ENCODE assay signal across 11 cellular contexts in the genomic region with DNA sequence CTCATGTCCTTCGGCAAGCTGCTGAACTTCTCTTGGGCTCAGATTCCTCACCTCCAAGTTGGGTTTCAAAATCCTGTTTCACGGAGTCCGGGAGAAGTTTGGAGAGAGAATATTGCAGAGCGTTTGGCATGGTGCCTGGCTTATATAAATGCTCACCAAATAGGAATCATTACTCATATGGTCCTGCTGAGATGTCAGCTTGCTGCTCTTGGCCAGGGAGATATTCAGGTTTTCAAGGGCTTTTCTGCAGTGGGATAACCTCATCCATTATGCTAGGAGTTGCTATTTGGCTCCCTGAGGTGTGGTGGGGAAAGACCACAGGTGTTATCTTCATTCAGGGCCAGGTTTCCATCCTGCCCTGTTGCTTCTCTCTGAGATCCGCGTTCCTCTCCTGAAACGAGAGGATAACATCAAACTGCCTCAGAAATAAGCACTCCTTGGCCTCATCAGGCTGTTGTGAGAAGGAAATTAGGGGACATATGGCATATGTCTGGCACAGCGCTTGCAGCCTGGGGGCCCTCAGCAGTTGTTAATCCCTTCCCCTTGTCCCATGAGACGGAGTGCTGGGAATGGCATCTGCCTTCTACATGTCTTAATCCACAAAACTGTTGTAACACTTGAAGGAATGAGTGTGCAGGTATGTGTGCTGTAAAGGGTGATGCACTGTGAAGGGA. TPM values are rescaled to one million over a fixed set of nuclear protein-coding genes. Genes with fewer than 3 reads are reported as not detected.
DNase-seq lines count a peak whose midpoint lies in the region; ATAC-seq and TF ChIP-seq lines count a peak whose summit lies in the region.
"Had no signal": no experiment of that assay in that cellular context is flagged by ENCODE, and none has a peak within 500 bp of the region (broad histone marks: within the 10 kb centered on the region; RNA-seq: fewer than 3 reads in every experiment).

No MANE protein-coding gene starts in this region.

- H3K4me1 Mint-ChIP-seq in CD4-positive, alpha-beta memory T cell, result peaks cover 0 to under 1% (median under 1%) of the 10 kb centered on the region in 4 donors
- H3K4me1 Mint-ChIP-seq in activated T-helper 17 cell treated with anti-CD3 and anti-CD28 coated beads, Interleukin-2, amount 50 U/mL, for 72 hours, result no peaks in the 10 kb centered on the region
- H3K4me1 Mint-ChIP-seq: central memory CD8-positive, alpha-beta T cell had no signal

- H3K27me3 ChIP-seq in BE2C, result no peaks in the 10 kb centered on the region
- no peaks in the 10 kb centered on the region for H3K27me3 ChIP-seq in foreskin keratinocyte
- H3K27me3 ChIP-seq in CD4-positive, alpha-beta memory T cell (ENCODE audit: insufficient read depth, low read length), result no peaks in the 10 kb centered on the region

- POLR2A ChIA-PET in CD4-positive, alpha-beta memory T cell (lab: Charles Lee; ENCODE audit: partially characterized antibody), result no interaction called here

- no peaks in the 10 kb centered on the region for H3K4me1 ChIP-seq in BE2C
- peaks cover 4% of the 10 kb centered on the region for H3K4me1 ChIP-seq in foreskin keratinocyte
- H3K4me1 ChIP-seq in CD4-positive, alpha-beta memory T cell (ENCODE audit: insufficient read depth, low read length), result no peaks in the 10 kb centered on the region

- DNase-seq in BE2C (peak; percentile 38), NCI-H1694 (lab: John Stamatoyannopoulos, UW) (peak; percentile 59), astrocyte of the hippocampus (ENCODE audit: low read depth, low spot score) (peak; percentile 13), foreskin keratinocyte (peak in 1 of 2 donors; percentile 52), left colon (no peak)
- DNase-seq in CD4-positive, alpha-beta memory T cell, result no peak
- DNase-seq: nucleus accumbens, SIG-M5 had no signal

- no peak overlapping the region for H3K27ac Mint-ChIP-seq in CD4-positive, alpha-beta memory T cell
- no peak overlapping the region for H3K27ac Mint-ChIP-seq in activated T-helper 17 cell treated with anti-CD3 and anti-CD28 coated beads, Interleukin-2, amount 50 U/mL, for 72 hours

- no peak overlapping the region for H3K27ac ChIP-seq in foreskin keratinocyte
- no peak overlapping the region for H3K27ac ChIP-seq in CD4-positive, alpha-beta memory T cell (ENCODE audit: low read depth, low read length)

- H3K36me3 ChIP-seq in BE2C, result no peaks in the 10 kb centered on the region
- no peaks in the 10 kb centered on the region for H3K36me3 ChIP-seq in CD4-positive, alpha-beta memory T cell (ENCODE audit: insufficient read depth, low read length)

- no peak overlapping the region for H3K4me3 Mint-ChIP-seq in CD4-positive, alpha-beta memory T cell
- H3K4me3 Mint-ChIP-seq in activated T-helper 17 cell treated with anti-CD3 and anti-CD28 coated beads, Interleukin-2, amount 50 U/mL, for 72 hours, result no peak overlapping the region
- H3K4me3 Mint-ChIP-seq: central memory CD8-positive, alpha-beta T cell had no signal

- no peaks in the 10 kb centered on the region for H3K9me3 ChIP-seq in BE2C
- H3K9me3 ChIP-seq in CD4-positive, alpha-beta memory T cell (ENCODE audit: control insufficient read depth in 1 of 2, low read length in 2 of 2), result no peaks in the 10 kb centered on the region

- TF ChIP-seq CTCF in BE2C (IDR thresholded peaks at IDR 0.05; ENCODE audit: low read depth, low read length) (no peak), foreskin keratinocyte (conservative IDR thresholded peaks at IDR 0.05) (no peak)

- CTCF ChIA-PET in CD4-positive, alpha-beta memory T cell (lab: Charles Lee; ENCODE audit: partially characterized antibody), result no interaction called here

- intact Hi-C loops in left colon (cut with DNase I, micrococcal nuclease), result no loop called here
- intact Hi-C loops in CD4-positive, alpha-beta memory T cell (cut with micrococcal nuclease), result no loop called here

- H3K9me3 Mint-ChIP-seq in CD4-positive, alpha-beta memory T cell, result no peaks in the 10 kb centered on the region
- H3K9me3 Mint-ChIP-seq in activated T-helper 17 cell treated with anti-CD3 and anti-CD28 coated beads, Interleukin-2, amount 50 U/mL, for 72 hours, result no peaks in the 10 kb centered on the region
- H3K9me3 Mint-ChIP-seq: central memory CD8-positive, alpha-beta T cell had no signal

- no peak overlapping the region for H3K4me3 ChIP-seq in BE2C (ENCODE audit: low read depth, low read length)
- no peak overlapping the region for H3K4me3 ChIP-seq in CD4-positive, alpha-beta memory T cell (ENCODE audit: low read length in 2 of 2)

- H3K36me3 Mint-ChIP-seq in CD4-positive, alpha-beta memory T cell, result no peaks in the 10 kb centered on the region
- no peaks in the 10 kb centered on the region for H3K36me3 Mint-ChIP-seq in activated T-helper 17 cell treated with anti-CD3 and anti-CD28 coated beads, Interleukin-2, amount 50 U/mL, for 72 hours (ENCODE audit: low read depth)

- ATAC-seq in foreskin keratinocyte, result peak; percentile 32
- ATAC-seq in left colon, result no peak
- no peak for ATAC-seq in GM21515 (IDR thresholded peaks at IDR 0.05; ENCODE audit: unreplicated experiment)
- no peak for ATAC-seq in activated T-helper 17 cell treated with anti-CD3 and anti-CD28 coated beads, Interleukin-2, amount 50 U/mL, for 72 hours (replicated peaks)

- H3K27me3 Mint-ChIP-seq in CD4-positive, alpha-beta memory T cell, result peaks cover 2 to 6% of the 10 kb centered on the region in 2 donors
- H3K27me3 Mint-ChIP-seq in activated T-helper 17 cell treated with anti-CD3 and anti-CD28 coated beads, Interleukin-2, amount 50 U/mL, for 72 hours, result peaks cover 9% of the 10 kb centered on the region

RNA-seq across cellular contexts. Expression of a gene that starts 29.9 kb away (rescaled TPM):
- polyA plus RNA-seq in BE2C (2012; ENCODE audit: insufficient read depth, insufficient read length, low read depth), result 2.8 TPM
- total RNA-seq in foreskin keratinocyte, result 23.1 and 30.8 TPM in 2 replicates
- polyA plus RNA-seq in foreskin keratinocyte, result 9.8 and 14.7 TPM in 2 replicates
- 10 to 100 TPM; 38.9 to 55.5 TPM for total RNA-seq in left colon
- 1 to 10 TPM; 5.7 to 6.8 TPM for total RNA-seq in CD4-positive, alpha-beta memory T cell
- polyA plus RNA-seq in CD4-positive, alpha-beta memory T cell, result 1 to 10 TPM; 2.9 to 4.4 TPM
- total RNA-seq in activated T-helper 17 cell treated with anti-CD3 and anti-CD28 coated beads, Interleukin-2, amount 50 U/mL, for 72 hours, result 10 to 100 TPM; 13.0 to 17.0 TPM

RNA-seq across cellular contexts. Expression of a gene that starts 47.6 kb away (rescaled TPM):
- 20.1 TPM for polyA plus RNA-seq in BE2C (2012; ENCODE audit: insufficient read depth, insufficient read length, low read depth)
- total RNA-seq in foreskin keratinocyte (41.4 and 43.3 TPM in 2 replicates), left colon (10 to 100 TPM; 38.4 to 42.6 TPM)
- 39.5 and 40.8 TPM in 2 replicates for polyA plus RNA-seq in foreskin keratinocyte
- total RNA-seq in CD4-positive, alpha-beta memory T cell, result not detected
- under 1 TPM in 1 of 2 donors, not detected in 1; 0.13 TPM for polyA plus RNA-seq in CD4-positive, alpha-beta memory T cell
- 10 to 100 TPM in 1 of 2 donors, 1 to 10 TPM in 1; 3.2 to 45.6 TPM for total RNA-seq in activated T-helper 17 cell treated with anti-CD3 and anti-CD28 coated beads, Interleukin-2, amount 50 U/mL, for 72 hours

Comparison
In these comparisons a context has a peak if more than half of its experiments do, and no peak if none do; other contexts are left out.
1. DNase-seq: peak in BE2C (single experiment), NCI-H1694 (single experiment) and astrocyte of the hippocampus (single experiment); none in left colon (0 of 2) and CD4-positive, alpha-beta memory T cell (0 of 5).